8 cellular contexts compared by ENCODE assay signal in the genomic region with DNA sequence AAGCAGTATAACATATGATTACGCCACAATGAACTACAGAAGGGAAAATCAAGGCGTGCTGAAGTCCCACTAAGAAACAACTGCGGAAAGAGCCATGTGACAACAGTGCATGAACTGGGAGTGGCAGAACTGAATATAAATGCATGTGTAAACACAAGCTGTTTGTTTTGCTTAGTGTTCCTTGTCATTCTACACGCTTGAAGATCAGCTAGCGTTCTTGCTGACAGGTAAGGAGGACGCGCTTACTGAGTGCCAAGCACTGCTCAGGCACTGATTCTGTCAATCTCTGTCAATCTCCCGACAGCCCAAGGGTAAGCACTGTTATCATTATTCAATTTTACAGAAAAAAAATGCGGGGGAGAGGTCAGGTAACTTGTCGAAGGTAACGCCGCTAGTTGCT. TPM values are rescaled to one million over a fixed set of nuclear protein-coding genes. Genes with fewer than 3 reads are reported as not detected.
DNase-seq lines count a peak whose midpoint lies in the region; ATAC-seq and TF ChIP-seq lines count a peak whose summit lies in the region.

No MANE protein-coding gene starts in this region.

- peaks cover 85% of the 10 kb centered on the region for H3K79me2 ChIP-seq in OCI-LY3 (ENCODE audit: low read length)

- H3K27me3 ChIP-seq in OCI-LY3 (ENCODE audit: low read depth, low read length) (no peaks in the 10 kb centered on the region), mononuclear cell (ENCODE audit: insufficient read depth, low read length) (no peaks in the 10 kb centered on the region)

- H3K4me3 ChIP-seq in OCI-LY3 (ENCODE audit: low read length) (peak overlapping the region; percentile 87), mononuclear cell (ENCODE audit: low read length) (peak overlapping the region; percentile 86)

- H4K20me1 ChIP-seq in OCI-LY3 (ENCODE audit: insufficient read depth, low read length) = peaks cover 34% of the 10 kb centered on the region

- peak overlapping the region; percentile 77 for H3K9ac ChIP-seq in OCI-LY3 (ENCODE audit: low read length)

- H2AFZ ChIP-seq in OCI-LY3 (ENCODE audit: low read depth, low read length) = peak overlapping the region; percentile 99

- no peaks in the 10 kb centered on the region for H3K27me3 Mint-ChIP-seq in effector memory CD8-positive, alpha-beta T cell
- peaks cover 0 to 2% (median 0%) of the 10 kb centered on the region in 3 donors for H3K27me3 Mint-ChIP-seq in immature natural killer cell (ENCODE audit: low read depth in 3 of 3)
- H3K27me3 Mint-ChIP-seq in CD14-positive monocyte (ENCODE audit: low read depth in 3 of 3) = no peaks in the 10 kb centered on the region

- peaks cover 14% of the 10 kb centered on the region for H3K36me3 ChIP-seq in OCI-LY3 (replicated peaks; ENCODE audit: low read depth, low read length)

- no peak overlapping the region for H3K4me3 Mint-ChIP-seq in effector memory CD8-positive, alpha-beta T cell
- no peak overlapping the region for H3K4me3 Mint-ChIP-seq in immature natural killer cell
- H3K4me3 Mint-ChIP-seq in CD14-positive monocyte = no peak overlapping the region

- no peak overlapping the region for H3K27ac Mint-ChIP-seq in effector memory CD8-positive, alpha-beta T cell
- no peak overlapping the region for H3K27ac Mint-ChIP-seq in immature natural killer cell
- H3K27ac Mint-ChIP-seq in CD14-positive monocyte = no peak overlapping the region

- peaks cover 28% of the 10 kb centered on the region for H3K36me3 Mint-ChIP-seq in effector memory CD8-positive, alpha-beta T cell (ENCODE audit: insufficient read depth)
- H3K36me3 Mint-ChIP-seq in immature natural killer cell (peaks cover 0 to 4% (median 0%) of the 10 kb centered on the region in 3 donors), CD14-positive monocyte (peaks cover 22 to 25% of the 10 kb centered on the region in 2 donors)

- H3K9me3 ChIP-seq in OCI-LY3 (ENCODE audit: insufficient read depth, low read length) = no peaks in the 10 kb centered on the region
- H3K9me3 ChIP-seq in mononuclear cell (ENCODE audit: low read depth, low read length) = no peaks in the 10 kb centered on the region

- intact Hi-C loops in CD14-positive monocyte (cut with micrococcal nuclease) = loop anchor here (2.0 to 5.0 kb wide), 4 partner anchors 246 to 851 kb away; a partner anchor contains a TSS

- H3K4me1 ChIP-seq in OCI-LY3 (ENCODE audit: low read length) = peaks cover 18% of the 10 kb centered on the region
- peaks cover 38% of the 10 kb centered on the region for H3K4me1 ChIP-seq in mononuclear cell (ENCODE audit: insufficient read depth, low read length)

- ATAC-seq in GM18867 (IDR thresholded peaks at IDR 0.05; ENCODE audit: unreplicated experiment) = peak; percentile 36
- ATAC-seq in HG03045 (IDR thresholded peaks at IDR 0.05; ENCODE audit: unreplicated experiment) = peak; percentile 31
- peak; percentile 60 for ATAC-seq in effector memory CD8-positive, alpha-beta T cell (replicated peaks)

- peak overlapping the region; percentile 63 for H3K4me2 ChIP-seq in OCI-LY3 (ENCODE audit: low read length)

- H3K27ac ChIP-seq in OCI-LY3 (ENCODE audit: low read length) = 0 out of 2 replicates have a peak overlapping the region, but pooled peaks have one; percentile 25

- no peaks in the 10 kb centered on the region for H3K9me3 Mint-ChIP-seq in effector memory CD8-positive, alpha-beta T cell
- H3K9me3 Mint-ChIP-seq in immature natural killer cell (no peaks in the 10 kb centered on the region), CD14-positive monocyte (no peaks in the 10 kb centered on the region)

- TF ChIP-seq CTCF in OCI-LY3 (IDR thresholded peaks at IDR 0.05; ENCODE audit: low read depth, low read length) (no peak), CD14-positive monocyte (IDR thresholded peaks at IDR 0.05) (no peak)

- peaks cover 22 to 29% of the 10 kb centered on the region in 2 donors for H3K4me1 Mint-ChIP-seq in effector memory CD8-positive, alpha-beta T cell (ENCODE audit: low read depth in 2 of 2)
- H3K4me1 Mint-ChIP-seq in immature natural killer cell (peaks cover 8 to 21% of the 10 kb centered on the region in 2 donors), CD14-positive monocyte (peaks cover 13% of the 10 kb centered on the region)

- DNase-seq in Ammon's horn (ENCODE audit: low spot score) (peak; percentile 84), immature natural killer cell (no peak), CD14-positive monocyte (ENCODE audit: low spot score) (no peak)
- no peak for DNase-seq in effector memory CD8-positive, alpha-beta T cell

RNA-seq across cellular contexts. Expression of a gene that starts 0.5 kb away (rescaled TPM):
- total RNA-seq in mononuclear cell = 5.8 TPM
- 10 to 100 TPM in 2 of 3 donors, 1 to 10 TPM in 1; 9.4 to 19.8 (median 10.3) TPM for polyA plus RNA-seq in immature natural killer cell
- polyA plus RNA-seq in CD14-positive monocyte = 10 to 100 TPM in 1 of 2 donors, 1 to 10 TPM in 1; 7.3 to 14.4 TPM

RNA-seq across cellular contexts. Expression of a gene that starts 0.6 kb away (rescaled TPM):
- 208 TPM for total RNA-seq in mononuclear cell
- polyA plus RNA-seq in immature natural killer cell (100 to 1,000 TPM; 500 to 935 (median 673) TPM), CD14-positive monocyte (100 to 1,000 TPM; 558 to 647 TPM)

RNA-seq across cellular contexts. Expression of a gene that starts 30.8 kb away (rescaled TPM):
- total RNA-seq in mononuclear cell = 50.6 TPM
- polyA plus RNA-seq in immature natural killer cell = 100 to 1,000 TPM; 102 to 146 (median 107) TPM
- polyA plus RNA-seq in CD14-positive monocyte = 10 to 100 TPM; 69.4 to 81.0 TPM
